Comparison of ENCODE assay signal across 2 cellular contexts in genomic region chr16:75004460-75004859, GRCh38.
TF ChIP-seq lines count a peak whose summit lies in the region.

No MANE protein-coding gene starts in this region.

TF ChIP-seq in HEK293, 187 proteins besides CTCF, POLR2A, EP300 and RAD21:
- no peak for TF ChIP-seq ZNF830 (tag by site-specific recombination; IDR thresholded peaks at IDR 0.05; ENCODE audit: low read depth)
- no peak for TF ChIP-seq ZNF350 (tag by site-specific recombination; IDR thresholded peaks at IDR 0.05)
- peak; percentile 20; the same call in 1 of the 2 replicates for TF ChIP-seq ZNF121 (tag by site-specific recombination; IDR thresholded peaks at IDR 0.05)
TF ChIP-seq in HEK293: peak in this region for 1.

TF ChIP-seq in GM12878, 131 proteins besides CTCF, POLR2A, EP300 and RAD21:
- TF ChIP-seq TCF12 (IDR thresholded peaks at IDR 0.05; ENCODE audit: low read depth, low read length) = no peak
- TF ChIP-seq NFYA (IDR thresholded peaks at IDR 0.05; ENCODE audit: borderline replicate concordance, low read depth, low read length) = no peak
- no peak for TF ChIP-seq TCF3 (IDR thresholded peaks at IDR 0.05; ENCODE audit: borderline replicate concordance, insufficient read depth, low read depth, low read length)
- TF ChIP-seq BRCA1 (IDR thresholded peaks at IDR 0.05; ENCODE audit: low read depth, low read length) = no peak
- TF ChIP-seq BCL3 (IDR thresholded peaks at IDR 0.05; ENCODE audit: borderline replicate concordance, insufficient read depth, low read depth, low read length, poor library complexity, severe bottlenecking) = no peak
- TF ChIP-seq, protein P1, sequence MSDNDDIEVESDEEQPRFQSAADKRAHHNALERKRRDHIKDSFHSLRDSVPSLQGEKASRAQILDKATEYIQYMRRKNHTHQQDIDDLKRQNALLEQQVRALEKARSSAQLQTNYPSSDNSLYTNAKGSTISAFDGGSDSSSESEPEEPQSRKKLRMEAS (IDR thresholded peaks at IDR 0.05; ENCODE audit: low read depth, low read length) = no peak
- TF ChIP-seq SUPT20H (IDR thresholded peaks at IDR 0.05; ENCODE audit: borderline replicate concordance, control insufficient read depth, low read depth, low read length) = no peak
- no peak for TF ChIP-seq MLLT1 (IDR thresholded peaks at IDR 0.05)
- no peak for TF ChIP-seq SMC3 (IDR thresholded peaks at IDR 0.05; ENCODE audit: borderline replicate concordance, low read length)
- TF ChIP-seq HDAC2 (IDR thresholded peaks at IDR 0.05) = no peak
- TF ChIP-seq ZNF217 (IDR thresholded peaks at IDR 0.05) = no peak
- no peak for TF ChIP-seq SIX5 (IDR thresholded peaks at IDR 0.05; ENCODE audit: low read depth, low read length, severe bottlenecking)
- TF ChIP-seq, protein P2, sequence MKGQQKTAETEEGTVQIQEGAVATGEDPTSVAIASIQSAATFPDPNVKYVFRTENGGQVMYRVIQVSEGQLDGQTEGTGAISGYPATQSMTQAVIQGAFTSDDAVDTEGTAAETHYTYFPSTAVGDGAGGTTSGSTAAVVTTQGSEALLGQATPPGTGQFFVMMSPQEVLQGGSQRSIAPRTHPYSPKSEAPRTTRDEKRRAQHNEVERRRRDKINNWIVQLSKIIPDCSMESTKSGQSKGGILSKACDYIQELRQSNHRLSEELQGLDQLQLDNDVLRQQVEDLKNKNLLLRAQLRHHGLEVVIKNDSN (IDR thresholded peaks at IDR 0.05; ENCODE audit: borderline replicate concordance, extremely low read length, insufficient read depth, low read depth, low read length) = no peak
- no peak for TF ChIP-seq PAX8 (IDR thresholded peaks at IDR 0.05)
- no peak for TF ChIP-seq CBX5 (IDR thresholded peaks at IDR 0.05; ENCODE audit: low read depth)
- no peak for TF ChIP-seq REST (IDR thresholded peaks at IDR 0.05; ENCODE audit: low read depth, low read length)
- TF ChIP-seq EZH2 (IDR thresholded peaks at IDR 0.05; ENCODE audit: borderline replicate concordance, control insufficient read depth, low read depth, low read length) = no peak
- TF ChIP-seq RCOR1 (conservative IDR thresholded peaks at IDR 0.05; ENCODE audit: low read depth, low read length) = no peak
